ENCODE assay signal across 1 cellular context in genomic region chr13:34208326-34208725, GRCh38.
A peak's percentile ranks its signal among the peaks of the same experiment; 100 is the strongest.
TF ChIP-seq lines count a peak whose summit lies in the region.

No MANE protein-coding gene starts in this region.

TF ChIP-seq in SK-N-SH, 30 proteins besides CTCF, POLR2A, EP300 and RAD21 (continued from another document):
- no peak for TF ChIP-seq REST (IDR thresholded peaks at IDR 0.05; ENCODE audit: low read depth, low read length)
- TF ChIP-seq GATA2 (CRISPR knock-in tag; IDR thresholded peaks at IDR 0.05) = no peak
- TF ChIP-seq YY1 (IDR thresholded peaks at IDR 0.05; ENCODE audit: low read depth) = no peak; the same call in 1 of the 2 replicates
- TF ChIP-seq ELF1 (IDR thresholded peaks at IDR 0.05) = no peak
- no peak for TF ChIP-seq TAF1 (IDR thresholded peaks at IDR 0.05; ENCODE audit: borderline replicate concordance, low read depth, low read length)
- TF ChIP-seq RXRA (IDR thresholded peaks at IDR 0.05; ENCODE audit: borderline replicate concordance, low read depth) = peak; percentile 19; the same call in 1 of the 2 replicates
- no peak for TF ChIP-seq GABPA (IDR thresholded peaks at IDR 0.05; ENCODE audit: low read depth)
- no peak for TF ChIP-seq SIN3A (IDR thresholded peaks at IDR 0.05; ENCODE audit: borderline replicate concordance, low read depth, low read length)
- no peak for TF ChIP-seq IRF3 (IDR thresholded peaks at IDR 0.05; ENCODE audit: low read depth, low read length)
- no peak for TF ChIP-seq RCOR1 (IDR thresholded peaks at IDR 0.05; ENCODE audit: low read length)
- no peak for TF ChIP-seq FOXM1 (IDR thresholded peaks at IDR 0.05; ENCODE audit: low read depth)
- no peak for TF ChIP-seq TEAD4 (IDR thresholded peaks at IDR 0.05; ENCODE audit: borderline replicate concordance, insufficient read depth)
- TF ChIP-seq TCF12 (IDR thresholded peaks at IDR 0.05) = peak; percentile 78
- peak; percentile 37; the same call in 1 of the 2 replicates for TF ChIP-seq PBX3 (IDR thresholded peaks at IDR 0.05)
- no peak for TF ChIP-seq JUND (IDR thresholded peaks at IDR 0.05)
- no peak for TF ChIP-seq ZBTB33 (IDR thresholded peaks at IDR 0.05; ENCODE audit: borderline replicate concordance, low read depth)
- TF ChIP-seq CHD2 (IDR thresholded peaks at IDR 0.05; ENCODE audit: low read length, partially characterized antibody) = no peak
